Comparison of ENCODE assay signal across 10 cellular contexts in genomic region chr16:705748-706188, GRCh38. TPM values are rescaled to one million over a fixed set of nuclear protein-coding genes. Genes with fewer than 3 reads are reported as not detected.
DNase-seq lines count a peak whose midpoint lies in the region; ATAC-seq and TF ChIP-seq lines count a peak whose summit lies in the region.
"Had no signal": no experiment of that assay in that cellular context is flagged by ENCODE, and none has a peak within 500 bp of the region (broad histone marks: within the 10 kb centered on the region; RNA-seq: fewer than 3 reads in every experiment).

Gene FBXL16 (minus strand): TSS chr16:705801. CDS start chr16:697405, 8,396 bp downstream.

- H3K4me1 ChIP-seq in CD8-positive, alpha-beta memory T cell (ENCODE audit: insufficient read depth, low read length) = peaks cover 5% of the 10 kb centered on the region
- H3K4me1 ChIP-seq in mesodermal cell (ENCODE audit: control insufficient read depth, insufficient read depth, low read length, poor library complexity, severe bottlenecking) = peaks cover 11% of the 10 kb centered on the region
- peaks cover 0 to 9% (median 6%) of the 10 kb centered on the region in 4 donors for H3K4me1 ChIP-seq in transverse colon

- DNase-seq in CD8-positive, alpha-beta memory T cell = no peak
- DNase-seq in MG63 (peak; percentile 64), anterior cingulate cortex (lab: John Stamatoyannopoulos, UW) (peak in 46 of 58 donors; percentile 20 to 85 (median 57)), transverse colon (no peak), cerebellar cortex (ENCODE audit: low spot score) (no peak)
- DNase-seq: activated B cell treated with CpG ODN at 0.5 μM for 24 hours had no signal

- POLR2A ChIA-PET in CD8-positive, alpha-beta memory T cell (lab: Charles Lee) = no interaction called here

- H3K36me3 ChIP-seq in CD8-positive, alpha-beta memory T cell (ENCODE audit: insufficient read depth, low read length) = no peaks in the 10 kb centered on the region
- H3K36me3 ChIP-seq in MG63 = no peaks in the 10 kb centered on the region
- H3K36me3 ChIP-seq in mesodermal cell (ENCODE audit: control insufficient read depth, insufficient read depth, low read length) = no peaks in the 10 kb centered on the region
- H3K36me3 ChIP-seq in transverse colon = no peaks in the 10 kb centered on the region

- no peak for TF ChIP-seq CTCF in transverse colon (IDR thresholded peaks at IDR 0.05)

- peaks cover 69% of the 10 kb centered on the region for H3K27me3 ChIP-seq in CD8-positive, alpha-beta memory T cell (ENCODE audit: insufficient read depth, low read length, poor library complexity, severe bottlenecking)
- peaks cover 85% of the 10 kb centered on the region for H3K27me3 ChIP-seq in MG63
- peaks cover 99% of the 10 kb centered on the region for H3K27me3 ChIP-seq in transverse colon

- 0 to 1% methylated on average over 7 to 23 of the region's 74 CpGs for WGBS in mesodermal cell (ENCODE audit: insufficient coverage in 2 of 2), 2 experiments
- WGBS in transverse colon (ENCODE audit: low coverage in 1 of 2), 2 donors = 1% methylated on average over 45 of the region's 74 CpGs; no CpG with 5 or more reads in 1 of the 2 donors

- H3K4me3 ChIP-seq in CD8-positive, alpha-beta memory T cell (ENCODE audit: low read length) = no peak within 1 kb of the TSS
- H3K4me3 ChIP-seq in MG63 = no peak within 1 kb of the TSS
- peak within 1 kb of the TSS; percentile 14 for H3K4me3 ChIP-seq in mesodermal cell (ENCODE audit: extremely low read depth, insufficient read depth, low read length, poor library complexity, severe bottlenecking)
- H3K4me3 ChIP-seq in transverse colon = no peak within 1 kb of the TSS

- CTCF ChIA-PET in CD8-positive, alpha-beta memory T cell (lab: Charles Lee) = interaction anchor here (22.8 kb wide), 1 partner anchor 31 kb away, joined by 332 read pairs; the partner anchor contains the start of genes CIAO3 and HAGHL

- TF ChIP-seq EP300 in transverse colon (IDR thresholded peaks at IDR 0.05; ENCODE audit: low read depth) = no peak

- H3K9me3 Mint-ChIP-seq in CD8-positive, alpha-beta memory T cell = no peaks in the 10 kb centered on the region
- H3K9me3 Mint-ChIP-seq: activated B cell treated with CpG ODN at 0.5 μM for 24 hours had no signal

- H3K27ac ChIP-seq in CD8-positive, alpha-beta memory T cell (ENCODE audit: low read depth, low read length) = no peak within 1 kb of the TSS
- H3K27ac ChIP-seq in mesodermal cell (ENCODE audit: low read depth, low read length, severe bottlenecking) = no peak within 1 kb of the TSS
- no peak within 1 kb of the TSS for H3K27ac ChIP-seq in transverse colon

- H3K27me3 Mint-ChIP-seq in CD8-positive, alpha-beta memory T cell = peaks cover 36 to 47% of the 10 kb centered on the region in 2 donors

- intact Hi-C loops in transverse colon (cut with DNase I; ENCODE audit: low total_unique reads) = loop anchor here (5.0 kb wide), 1 partner anchor 182 kb away; no protein-coding TSS in a partner anchor

- peak within 1 kb of the TSS in 3 of 7 donors; percentile 29 to 81 (median 41) for H3K4me3 Mint-ChIP-seq in CD8-positive, alpha-beta memory T cell
- H3K4me3 Mint-ChIP-seq: activated B cell treated with CpG ODN at 0.5 μM for 24 hours had no signal

- H3K36me3 Mint-ChIP-seq in CD8-positive, alpha-beta memory T cell = no peaks in the 10 kb centered on the region

- H3K27ac Mint-ChIP-seq in CD8-positive, alpha-beta memory T cell = no peak within 1 kb of the TSS
- H3K27ac Mint-ChIP-seq: activated B cell treated with CpG ODN at 0.5 μM for 24 hours had no signal

- ATAC-seq in GM21529 (IDR thresholded peaks at IDR 0.05; ENCODE audit: unreplicated experiment) = no peak
- ATAC-seq in GM19397 (IDR thresholded peaks at IDR 0.05; ENCODE audit: unreplicated experiment) = no peak

- H3K9me3 ChIP-seq in CD8-positive, alpha-beta memory T cell (ENCODE audit: low read length) = no peaks in the 10 kb centered on the region
- H3K9me3 ChIP-seq in MG63 = no peaks in the 10 kb centered on the region
- no peaks in the 10 kb centered on the region for H3K9me3 ChIP-seq in mesodermal cell (ENCODE audit: control insufficient read depth, low read length)
- no peaks in the 10 kb centered on the region for H3K9me3 ChIP-seq in transverse colon

- peaks cover 0 to 17% (median 4%) of the 10 kb centered on the region in 3 donors for H3K4me1 Mint-ChIP-seq in CD8-positive, alpha-beta memory T cell

- TF ChIP-seq POLR2A in transverse colon (IDR thresholded peaks at IDR 0.05) = no peak

- in situ Hi-C loops in transverse colon (cut with MboI; ENCODE audit: low pct_ligation_motif_present in 1 of 4, low pct_unique_long_range_greater_than_20kb in 1 of 4, low sequenced_read_pairs in 3 of 4) = no loop called here

RNA-seq across cellular contexts. Expression of gene FBXL16, which starts in this region (rescaled TPM):
- total RNA-seq in CD8-positive, alpha-beta memory T cell = 10 to 100 TPM in 1 of 2 experiments, 1 to 10 TPM in 1; 7.6 to 11.1 TPM
- 16.9 TPM for polyA plus RNA-seq in CD8-positive, alpha-beta memory T cell
- 0.16 and 0.67 TPM in 2 replicates for total RNA-seq in MG63 (2014; rRNA removed; shearing (Covaris generic); ENCODE audit: low replicate concordance)
- polyA plus RNA-seq in mesodermal cell (2013, experiment 1 of 2) = 1.8 TPM
- 1.2 TPM for polyA plus RNA-seq in mesodermal cell (2013, experiment 2 of 2)
- 1 to 10 TPM in 2 of 4 donors, under 1 TPM in 1, not detected in 1; 0.60 to 3.5 (median 1.6) TPM for total RNA-seq in transverse colon
- total RNA-seq: fibroblast of lung had no signal

Comparison
In these comparisons a context has a peak if more than half of its experiments do, and no peak if none do; other contexts are left out.
1. Peak in DNase-seq in MG63; RNA of the gene not detected or under 1 TPM.
2. DNase-seq: peak in anterior cingulate cortex (46 of 58); none in CD8-positive, alpha-beta memory T cell (0 of 5), transverse colon (single experiment) and cerebellar cortex (single experiment).